ENCODE assay signal across 8 cellular contexts in genomic region chr5:53478411-53479044, GRCh38. TPM values are rescaled to one million over a fixed set of nuclear protein-coding genes. Genes with fewer than 3 reads are reported as not detected.
DNase-seq lines count a peak whose midpoint lies in the region; ATAC-seq and TF ChIP-seq lines count a peak whose summit lies in the region.

No MANE protein-coding gene starts in this region.

- ATAC-seq in stimulated activated naive CD8-positive, alpha-beta T cell treated with anti-CD3 and anti-CD28 coated beads, Interleukin-15, amount 100 ng/mL, for 72 hours: peak; percentile 24

- H3K4me3 Mint-ChIP-seq in IgD-negative memory B cell (peak overlapping the region; percentile 21 to 95 (median 82)), chondrocyte (ENCODE audit: unreplicated experiment) (peak overlapping the region; percentile 82)
- peak overlapping the region; percentile 91 to 96 for H3K4me3 Mint-ChIP-seq in stimulated activated naive CD8-positive, alpha-beta T cell treated with anti-CD3 and anti-CD28 coated beads, Interleukin-15, amount 100 ng/mL, for 72 hours

- TF ChIP-seq CTCF in chondrocyte (IDR thresholded peaks at IDR 0.05) (peak; percentile 87), kidney epithelial cell (IDR thresholded peaks at IDR 0.05; ENCODE audit: insufficient read depth, low read length, poor library complexity, severe bottlenecking) (peak; percentile 50)

- H3K36me3 Mint-ChIP-seq in IgD-negative memory B cell (peaks cover 2% of the 10 kb centered on the region), chondrocyte (ENCODE audit: low read depth) (no peaks in the 10 kb centered on the region)

- no peaks in the 10 kb centered on the region for H3K36me3 ChIP-seq in kidney epithelial cell (ENCODE audit: control insufficient read depth, insufficient read depth, low read length)

- H3K4me1 Mint-ChIP-seq in IgD-negative memory B cell (peaks cover 16 to 22% (median 21%) of the 10 kb centered on the region in 3 donors), chondrocyte (ENCODE audit: low read depth) (peaks cover 36% of the 10 kb centered on the region)
- H3K4me1 Mint-ChIP-seq in stimulated activated naive CD8-positive, alpha-beta T cell treated with anti-CD3 and anti-CD28 coated beads, Interleukin-15, amount 100 ng/mL, for 72 hours: peaks cover 42% of the 10 kb centered on the region

- peak overlapping the region; percentile 14 for H3K4me3 ChIP-seq in kidney epithelial cell (ENCODE audit: low read depth, low read length)

- peak; percentile 21 for DNase-seq in activated T-cell treated with anti-CD3 and anti-CD28 coated beads, Interleukin-2, amount 50 U/mL, for 1 hour
- DNase-seq in activated T-cell treated with anti-CD3 and anti-CD28 coated beads for 4 hours (no peak), RKO (ENCODE audit: low spot score) (peak; percentile 67), chondrocyte (ENCODE audit: low spot score) (no peak), kidney epithelial cell (ENCODE audit: low read depth) (no peak), occipital lobe (lab: John Stamatoyannopoulos, UW) (no peak)
- peak in 1 of 2 donors; percentile 19 for DNase-seq in stimulated activated naive CD8-positive, alpha-beta T cell treated with anti-CD3 and anti-CD28 coated beads, Interleukin-15, amount 100 ng/mL, for 72 hours

- H3K27me3 ChIP-seq in kidney epithelial cell (ENCODE audit: control insufficient read depth, insufficient read depth, low read length): peaks cover 32% of the 10 kb centered on the region

- H3K9me3 Mint-ChIP-seq in IgD-negative memory B cell (no peaks in the 10 kb centered on the region), chondrocyte (ENCODE audit: low read depth) (no peaks in the 10 kb centered on the region)
- no peaks in the 10 kb centered on the region for H3K9me3 Mint-ChIP-seq in stimulated activated naive CD8-positive, alpha-beta T cell treated with anti-CD3 and anti-CD28 coated beads, Interleukin-15, amount 100 ng/mL, for 72 hours

- H3K27ac Mint-ChIP-seq in IgD-negative memory B cell: no peak overlapping the region
- peak overlapping the region; percentile 17 for H3K27ac Mint-ChIP-seq in chondrocyte (ENCODE audit: unreplicated experiment)
- H3K27ac Mint-ChIP-seq in stimulated activated naive CD8-positive, alpha-beta T cell treated with anti-CD3 and anti-CD28 coated beads, Interleukin-15, amount 100 ng/mL, for 72 hours: peak overlapping the region in 1 of 2 donors; percentile 0

- H3K27me3 Mint-ChIP-seq in IgD-negative memory B cell (peaks cover 49% of the 10 kb centered on the region), chondrocyte (ENCODE audit: low read depth) (no peaks in the 10 kb centered on the region)
- peaks cover 70% of the 10 kb centered on the region for H3K27me3 Mint-ChIP-seq in stimulated activated naive CD8-positive, alpha-beta T cell treated with anti-CD3 and anti-CD28 coated beads, Interleukin-15, amount 100 ng/mL, for 72 hours

RNA-seq across cellular contexts. Expression of gene FST, which starts 1.9 kb away (rescaled TPM):
- not detected for polyA plus RNA-seq in IgD-negative memory B cell
- total RNA-seq in chondrocyte (4.8 to 5.6 TPM (median 4.9 TPM) in 3 replicates), kidney epithelial cell (0.33 TPM in 1 of 2 replicates, not detected in the other), occipital lobe (3.0 TPM)

Comparison
In these comparisons a context has a peak if more than half of its experiments do, and no peak if none do; other contexts are left out.
1. DNase-seq: peak in activated T-cell treated with anti-CD3 and anti-CD28 coated beads, Interleukin-2, amount 50 U/mL, for 1 hour (single experiment) and RKO (single experiment); none in activated T-cell treated with anti-CD3 and anti-CD28 coated beads for 4 hours (single experiment), chondrocyte (single experiment), kidney epithelial cell (single experiment) and occipital lobe (single experiment).
2. Peak in every context shown above with its lines, with median percentiles within 50 percentile points of each other: H3K4me3 Mint-ChIP-seq.